Comparison of ENCODE assay signal across 1 cellular context in the genomic region with DNA sequence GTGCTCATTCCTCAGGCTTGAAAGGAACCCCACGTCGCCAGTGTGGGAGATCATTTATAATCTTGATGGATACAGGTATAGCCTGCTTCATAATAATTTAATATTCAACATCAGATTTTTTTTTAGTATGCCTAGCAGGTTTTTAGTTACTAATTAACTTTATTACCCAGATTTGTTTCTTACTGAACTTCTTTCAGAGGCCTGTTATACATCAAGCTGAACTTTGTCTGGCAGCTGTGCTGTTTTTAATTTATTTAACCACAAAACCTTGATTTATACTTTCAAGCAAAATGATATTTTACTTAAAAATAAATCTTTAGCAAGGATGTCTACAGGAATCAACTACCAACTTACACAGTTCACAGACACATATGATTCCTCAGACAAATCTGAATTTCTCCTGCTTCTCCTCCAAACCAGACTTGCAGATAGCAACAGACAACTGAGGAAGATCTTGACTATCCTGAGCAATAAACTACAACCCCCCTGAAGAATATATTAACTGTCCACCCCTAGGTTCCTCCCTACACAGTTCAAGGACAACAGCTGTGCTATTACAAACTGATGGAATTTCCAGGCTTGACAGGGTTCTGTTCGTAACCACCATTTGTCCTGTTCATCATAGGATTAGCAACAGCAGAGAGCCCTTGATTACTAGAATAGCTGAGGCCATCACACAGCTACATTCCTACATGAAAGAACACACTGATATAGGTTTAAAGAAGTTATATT.
A peak's percentile ranks its signal among the peaks of the same experiment; 100 is the strongest.
TF ChIP-seq lines count a peak whose summit lies in the region.

No MANE protein-coding gene starts in this region.

TF ChIP-seq in SK-N-SH treated with all-trans-retinoic acid at 6 μM for 48 hours, 23 proteins besides CTCF, POLR2A, EP300 and RAD21:
- TF ChIP-seq, protein P1, sequence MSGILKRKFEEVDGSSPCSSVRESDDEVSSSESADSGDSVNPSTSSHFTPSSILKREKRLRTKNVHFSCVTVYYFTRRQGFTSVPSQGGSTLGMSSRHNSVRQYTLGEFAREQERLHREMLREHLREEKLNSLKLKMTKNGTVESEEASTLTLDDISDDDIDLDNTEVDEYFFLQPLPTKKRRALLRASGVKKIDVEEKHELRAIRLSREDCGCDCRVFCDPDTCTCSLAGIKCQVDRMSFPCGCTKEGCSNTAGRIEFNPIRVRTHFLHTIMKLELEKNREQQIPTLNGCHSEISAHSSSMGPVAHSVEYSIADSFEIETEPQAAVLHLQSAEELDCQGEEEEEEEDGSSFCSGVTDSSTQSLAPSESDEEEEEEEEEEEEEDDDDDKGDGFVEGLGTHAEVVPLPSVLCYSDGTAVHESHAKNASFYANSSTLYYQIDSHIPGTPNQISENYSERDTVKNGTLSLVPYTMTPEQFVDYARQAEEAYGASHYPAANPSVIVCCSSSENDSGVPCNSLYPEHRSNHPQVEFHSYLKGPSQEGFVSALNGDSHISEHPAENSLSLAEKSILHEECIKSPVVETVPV (CRISPR knock-in tag; IDR thresholded peaks at IDR 0.05), result 0 out of 2 replicates have a peak, but pooled peaks have one; percentile 50
- peak; percentile 79; the same call in 1 of the 2 replicates for TF ChIP-seq ZC3H10 (CRISPR knock-in tag; IDR thresholded peaks at IDR 0.05)
- TF ChIP-seq TCF4 (CRISPR knock-in tag; IDR thresholded peaks at IDR 0.05; ENCODE audit: borderline replicate concordance), result peak; percentile 71; the same call in 1 of the 2 replicates
- TF ChIP-seq ZFP3 (CRISPR knock-in tag; IDR thresholded peaks at IDR 0.05), result no peak
- TF ChIP-seq ESRRG (CRISPR knock-in tag; IDR thresholded peaks at IDR 0.05), result no peak
- TF ChIP-seq ISL1 (CRISPR knock-in tag; IDR thresholded peaks at IDR 0.05), result peak; percentile 54
- TF ChIP-seq, protein P2, sequence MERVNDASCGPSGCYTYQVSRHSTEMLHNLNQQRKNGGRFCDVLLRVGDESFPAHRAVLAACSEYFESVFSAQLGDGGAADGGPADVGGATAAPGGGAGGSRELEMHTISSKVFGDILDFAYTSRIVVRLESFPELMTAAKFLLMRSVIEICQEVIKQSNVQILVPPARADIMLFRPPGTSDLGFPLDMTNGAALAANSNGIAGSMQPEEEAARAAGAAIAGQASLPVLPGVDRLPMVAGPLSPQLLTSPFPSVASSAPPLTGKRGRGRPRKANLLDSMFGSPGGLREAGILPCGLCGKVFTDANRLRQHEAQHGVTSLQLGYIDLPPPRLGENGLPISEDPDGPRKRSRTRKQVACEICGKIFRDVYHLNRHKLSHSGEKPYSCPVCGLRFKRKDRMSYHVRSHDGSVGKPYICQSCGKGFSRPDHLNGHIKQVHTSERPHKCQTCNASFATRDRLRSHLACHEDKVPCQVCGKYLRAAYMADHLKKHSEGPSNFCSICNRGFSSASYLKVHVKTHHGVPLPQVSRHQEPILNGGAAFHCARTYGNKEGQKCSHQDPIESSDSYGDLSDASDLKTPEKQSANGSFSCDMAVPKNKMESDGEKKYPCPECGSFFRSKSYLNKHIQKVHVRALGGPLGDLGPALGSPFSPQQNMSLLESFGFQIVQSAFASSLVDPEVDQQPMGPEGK (CRISPR knock-in tag; IDR thresholded peaks at IDR 0.05; ENCODE audit: borderline replicate concordance), result 0 out of 2 replicates have a peak, but pooled peaks have one; percentile 35
- TF ChIP-seq RARB (CRISPR knock-in tag; IDR thresholded peaks at IDR 0.05), result 0 out of 2 replicates have a peak, but pooled peaks have one; percentile 60
- TF ChIP-seq BACH2 (CRISPR knock-in tag; IDR thresholded peaks at IDR 0.05; ENCODE audit: borderline replicate concordance), result no peak
- peak; percentile 72 for TF ChIP-seq TOX (CRISPR knock-in tag; IDR thresholded peaks at IDR 0.05; ENCODE audit: borderline replicate concordance)
TF ChIP-seq in SK-N-SH treated with all-trans-retinoic acid at 6 μM for 48 hours: peak in this region for 7.
